ENCODE assay signal across 8 cellular contexts in genomic region chrX:2928583-2929434, GRCh38. TPM values are rescaled to one million over a fixed set of nuclear protein-coding genes. Genes with fewer than 3 reads are reported as not detected.
DNase-seq lines count a peak whose midpoint lies in the region; ATAC-seq and TF ChIP-seq lines count a peak whose summit lies in the region.

Gene ARSD (minus strand): TSS chrX:2929339. CDS start chrX:2929275, 64 bp downstream.

- intact Hi-C loops in activated CD8-positive, alpha-beta T cell treated with anti-CD3 and anti-CD28 coated beads for 36 hours (cut with micrococcal nuclease): no loop called here
- intact Hi-C loops in lower lobe of right lung (cut with DNase I): no loop called here

- H3K27ac ChIP-seq in lower lobe of right lung: peak within 1 kb of the TSS; percentile 94

- peak within 1 kb of the TSS; percentile 55 for H3K4me3 ChIP-seq in lower lobe of right lung

- CTCF ChIA-PET in activated CD8-positive, alpha-beta T cell treated with anti-CD3 and anti-CD28 coated beads for 36 hours (lab: Charles Lee): no interaction called here

- peaks cover 2% of the 10 kb centered on the region for H3K9me3 Mint-ChIP-seq in activated CD8-positive, alpha-beta T cell treated with anti-CD3 and anti-CD28 coated beads for 36 hours

- no peaks in the 10 kb centered on the region for H3K4me1 Mint-ChIP-seq in activated CD8-positive, alpha-beta T cell treated with anti-CD3 and anti-CD28 coated beads for 36 hours (ENCODE audit: low read depth)

- POLR2A ChIA-PET in activated CD8-positive, alpha-beta T cell treated with anti-CD3 and anti-CD28 coated beads for 36 hours (lab: Charles Lee): no interaction called here

- H3K4me1 ChIP-seq in lower lobe of right lung: no peaks in the 10 kb centered on the region

- H3K27me3 ChIP-seq in lower lobe of right lung (ENCODE audit: low read depth): no peaks in the 10 kb centered on the region

- peak within 1 kb of the TSS; percentile 74 for H3K4me3 Mint-ChIP-seq in activated CD8-positive, alpha-beta T cell treated with anti-CD3 and anti-CD28 coated beads for 36 hours

- ATAC-seq in GM21786 (IDR thresholded peaks at IDR 0.05; ENCODE audit: unreplicated experiment) (peak; percentile 92), lower lobe of right lung (peak; percentile 97)
- peak; percentile 96 for ATAC-seq in activated CD8-positive, alpha-beta T cell treated with anti-CD3 and anti-CD28 coated beads for 36 hours

- H3K36me3 ChIP-seq in lower lobe of right lung: no peaks in the 10 kb centered on the region

- peaks cover 5% of the 10 kb centered on the region for H3K27me3 Mint-ChIP-seq in activated CD8-positive, alpha-beta T cell treated with anti-CD3 and anti-CD28 coated beads for 36 hours

- DNase-seq in ELF-1 (ENCODE audit: low read depth, low spot score) (peak; percentile 97), LoVo (ENCODE audit: low spot score) (peak; percentile 82), lower lobe of right lung (peak; percentile 96), NCI-H1092 (lab: John Stamatoyannopoulos, UW) (no peak)
- DNase-seq in activated CD8-positive, alpha-beta T cell treated with anti-CD3 and anti-CD28 coated beads for 36 hours: peak; percentile 72
- peak; percentile 7 for DNase-seq in effector CD4-positive, alpha-beta T cell
- DNase-seq in stimulated activated CD8-positive, alpha-beta memory T cell treated with anti-CD3 and anti-CD28 coated beads, Interleukin-15, amount 100 ng/mL, for 24 hours (ENCODE audit: low read depth): peak; percentile 19

- no peaks in the 10 kb centered on the region for H3K36me3 Mint-ChIP-seq in activated CD8-positive, alpha-beta T cell treated with anti-CD3 and anti-CD28 coated beads for 36 hours (ENCODE audit: low read depth)

- peak within 1 kb of the TSS; percentile 30 for H3K27ac Mint-ChIP-seq in activated CD8-positive, alpha-beta T cell treated with anti-CD3 and anti-CD28 coated beads for 36 hours

- no peaks in the 10 kb centered on the region for H3K9me3 ChIP-seq in lower lobe of right lung

- no peak for TF ChIP-seq CTCF in activated CD8-positive, alpha-beta T cell treated with anti-CD3 and anti-CD28 coated beads for 36 hours (IDR thresholded peaks at IDR 0.05)
- TF ChIP-seq CTCF in lower lobe of right lung (IDR thresholded peaks at IDR 0.05): no peak

RNA-seq across cellular contexts. Expression of gene ARSD, which starts in this region (rescaled TPM):
- total RNA-seq in activated CD8-positive, alpha-beta T cell treated with anti-CD3 and anti-CD28 coated beads for 36 hours: 1 to 10 TPM in 1 of 2 experiments, under 1 TPM in 1; 0.98 to 1.2 TPM
- total RNA-seq in lower lobe of right lung: 30.7 TPM

Comparison
In these comparisons a context has a peak if more than half of its experiments do, and no peak if none do; other contexts are left out.
1. RNA of gene ARSD (total RNA-seq): 30.7 TPM in lower lobe of right lung (single experiment); 0.98 to 1.2 TPM in activated CD8-positive, alpha-beta T cell treated with anti-CD3 and anti-CD28 coated beads for 36 hours; every median in the first group is over 10 times any median in the second.
2. Peak in every context shown above with its lines, with median percentiles within 50 percentile points of each other: ATAC-seq.